In genomic region chr11:1271002-1271401, GRCh38 we compare ENCODE assay signal across 18 cellular contexts. TPM values are rescaled to one million over a fixed set of nuclear protein-coding genes. Genes with fewer than 3 reads are reported as not detected.
DNase-seq lines count a peak whose midpoint lies in the region; TF ChIP-seq lines count a peak whose summit lies in the region.
"Had no signal": no experiment of that assay in that cellular context is flagged by ENCODE, and none has a peak within 500 bp of the region (broad histone marks: within the 10 kb centered on the region; RNA-seq: fewer than 3 reads in every experiment).

No MANE protein-coding gene starts in this region.

- H3K27ac ChIP-seq in neuronal stem cell (replicated peaks; ENCODE audit: low read length) (no peak overlapping the region), OCI-LY7 (ENCODE audit: low read depth, low read length, poor library complexity, severe bottlenecking) (no peak overlapping the region)
- H3K27ac ChIP-seq: thoracic aorta had no signal

- H2AK5ac ChIP-seq in neuronal stem cell (ENCODE audit: low read depth, low read length): no peak overlapping the region

- H2AFZ ChIP-seq in neuronal stem cell (ENCODE audit: low read length): peak overlapping the region; percentile 6
- no peak overlapping the region for H2AFZ ChIP-seq in OCI-LY7 (ENCODE audit: low read length)

- intact Hi-C loops in OCI-LY7 (cut with micrococcal nuclease; ENCODE audit: unreplicated experiment): no loop called here

- no peak overlapping the region for H2BK15ac ChIP-seq in neuronal stem cell (ENCODE audit: low read length)

- no peak overlapping the region for H3K4me2 ChIP-seq in neuronal stem cell (ENCODE audit: insufficient read depth, low read length, poor library complexity, severe bottlenecking)
- H3K4me2 ChIP-seq in OCI-LY7 (ENCODE audit: low read length): no peak overlapping the region

- H4K8ac ChIP-seq in neuronal stem cell (ENCODE audit: low read depth, low read length): peak overlapping the region; percentile 6

- peak overlapping the region; percentile 30 for H3K9ac ChIP-seq in neuronal stem cell (ENCODE audit: low read depth, low read length, poor library complexity)

- peak overlapping the region; percentile 22 for H3K18ac ChIP-seq in neuronal stem cell (ENCODE audit: low read length)

- BruUV-seq in OCI-LY7 (replicated peaks; lab: Mats Ljungman, UMichigan): no TSS peak

- DNase-seq in ELR (ENCODE audit: low read depth) (peak; percentile 15), amniotic epithelial cell (ENCODE audit: low read depth) (peak; percentile 25), foreskin melanocyte (peak; percentile 94), neuronal stem cell (ENCODE audit: low spot score) (no peak), DMS 273 treated with DMSO at 0.1 percent for 48 hours (lab: John Stamatoyannopoulos, UW) (no peak), OCI-LY7 (ENCODE audit: low spot score) (no peak), SHP77 treated with DMSO at 0.1 percent for 48 hours (lab: John Stamatoyannopoulos, UW) (no peak), mucosa of gallbladder (ENCODE audit: low spot score) (no peak)
- DNase-seq: activated CD4-positive, alpha-beta T cell treated with anti-CD3 and anti-CD28 coated beads for 4 hours; amniotic stem cell; NCI-H2029 treated with DMSO at 0.1 percent for 48 hours; NCI-H524 had no signal

- no peak overlapping the region for H3K14ac ChIP-seq in neuronal stem cell (ENCODE audit: low read length)

- TF ChIP-seq CTCF in OCI-LY7 (conservative IDR thresholded peaks at IDR 0.05; ENCODE audit: low read length): no peak

- H3K4me1 ChIP-seq in neuronal stem cell (ENCODE audit: control insufficient read depth in 2 of 2, insufficient read depth in 1 of 2, low read depth in 1 of 2, low read length in 2 of 2) (peaks cover 0 to 5% of the 10 kb centered on the region in 2 donors), OCI-LY7 (ENCODE audit: insufficient read depth, low read length, poor library complexity, severe bottlenecking) (no peaks in the 10 kb centered on the region)

- no CpG with 5 or more reads among the region's 13 CpGs for WGBS in neuronal stem cell (ENCODE audit: extremely low coverage in 2 of 2, insufficient read length in 2 of 2, insufficient replicate concordance in 1 of 2), 2 donors

- H3K4ac ChIP-seq in neuronal stem cell (ENCODE audit: low read length): no peak overlapping the region

- POLR2A ChIA-PET in OCI-LY7 (lab: Charles Lee): no interaction called here

- H3K9me2 ChIP-seq in OCI-LY7 (ENCODE audit: insufficient read depth, low read length): no peaks in the 10 kb centered on the region

- H3K79me2 ChIP-seq in OCI-LY7 (ENCODE audit: insufficient read depth, low read depth, low read length): no peaks in the 10 kb centered on the region

- H3K36me3 ChIP-seq in neuronal stem cell (replicated peaks in 1 of 2; ENCODE audit: control insufficient read depth in 2 of 2, insufficient read depth in 2 of 2, low read length in 2 of 2): peaks cover 0 to 18% of the 10 kb centered on the region in 2 donors
- no peaks in the 10 kb centered on the region for H3K36me3 ChIP-seq in OCI-LY7 (ENCODE audit: insufficient read depth, low read length)

- H3K4me3 ChIP-seq in neuronal stem cell (ENCODE audit: low read length in 2 of 2): no peak overlapping the region
- H3K4me3 ChIP-seq in OCI-LY7 (ENCODE audit: low read depth, low read length, poor library complexity, severe bottlenecking): no peak overlapping the region
- H3K4me3 ChIP-seq: GM12878, thoracic aorta had no signal

- CTCF ChIA-PET in OCI-LY7 (lab: Charles Lee; ENCODE audit: unreplicated experiment): no interaction called here

- H3K79me1 ChIP-seq in neuronal stem cell (ENCODE audit: low read depth, low read length): peaks cover 4% of the 10 kb centered on the region

- H4K20me1 ChIP-seq in OCI-LY7 (ENCODE audit: insufficient read depth, low read length): no peaks in the 10 kb centered on the region

- no peaks in the 10 kb centered on the region for H3K27me3 ChIP-seq in neuronal stem cell (ENCODE audit: control insufficient read depth in 3 of 3, insufficient read depth in 3 of 3, low read depth in 1 of 3, low read length in 3 of 3)

- no peak overlapping the region for H2BK120ac ChIP-seq in neuronal stem cell (ENCODE audit: low read depth, low read length)

- H2BK5ac ChIP-seq in neuronal stem cell (ENCODE audit: low read length): no peak overlapping the region

- no peak overlapping the region for H3K23ac ChIP-seq in neuronal stem cell (ENCODE audit: low read depth, low read length, poor library complexity)

- no peak overlapping the region for H4K91ac ChIP-seq in neuronal stem cell (ENCODE audit: low read depth, low read length, poor library complexity)

- H3K9me3 ChIP-seq in neuronal stem cell (replicated peaks in 1 of 2; ENCODE audit: control insufficient read depth in 2 of 2, insufficient read depth in 1 of 2, low read depth in 1 of 2, low read length in 2 of 2) (no peaks in the 10 kb centered on the region), OCI-LY7 (ENCODE audit: low read length) (no peaks in the 10 kb centered on the region)
- H3K9me3 ChIP-seq: thoracic aorta had no signal

- no peak overlapping the region for H2BK12ac ChIP-seq in neuronal stem cell (ENCODE audit: low read length)

RNA-seq across cellular contexts. Expression of gene TOLLIP, which starts 38.4 kb away (rescaled TPM):
- 16.5 TPM for polyA plus RNA-seq in neuronal stem cell (2013, experiment 1 of 2)
- polyA plus RNA-seq in neuronal stem cell (2013, experiment 2 of 2): 15.3 TPM
- 15.9 and 21.7 TPM in 2 replicates for total RNA-seq in OCI-LY7 (2014; rRNA removed; shearing (Covaris generic))
- total RNA-seq in OCI-LY7 (2022) (37.1 and 37.5 TPM in 2 replicates), mucosa of gallbladder (139 TPM)

RNA-seq across cellular contexts. Expression of gene MUC5B, which starts 48.1 kb away (rescaled TPM):
- polyA plus RNA-seq in neuronal stem cell (2013, experiment 1 of 2): 0.01 TPM
- polyA plus RNA-seq in neuronal stem cell (2013, experiment 2 of 2): under 0.01 TPM
- total RNA-seq in OCI-LY7 (2014; rRNA removed; shearing (Covaris generic)): under 0.01 TPM in 1 of 2 replicates, not detected in the other
- total RNA-seq in OCI-LY7 (2022) (0.02 TPM in 1 of 2 replicates, not detected in the other), mucosa of gallbladder (8,095 TPM)
- total RNA-seq: epithelial cell of proximal tubule, G401, osteoblast, thoracic aorta had no signal
- polyA plus RNA-seq: GM12878, IgD-negative memory B cell had no signal

Comparison
In these comparisons a context has a peak if more than half of its experiments do, and no peak if none do; other contexts are left out.
1. DNase-seq: peak in ELR (single experiment), amniotic epithelial cell (single experiment) and foreskin melanocyte (single experiment); none in neuronal stem cell (single experiment), DMS 273 treated with DMSO at 0.1 percent for 48 hours (single experiment), OCI-LY7 (single experiment), SHP77 treated with DMSO at 0.1 percent for 48 hours (single experiment) and mucosa of gallbladder (single experiment).
2. RNA of gene MUC5B, which starts 48.1 kb away (total RNA-seq): 8,095 TPM in mucosa of gallbladder (single experiment); under 0.01 to 0.02 TPM in OCI-LY7; every median in the first group is over 1,000 times any median in the second.